ENCODE assay signal across 23 cellular contexts in genomic region chr7:121267612-121268011, GRCh38.
"Had no signal": no experiment of that assay in that cellular context is flagged by ENCODE, and none has a peak within 500 bp of the region (broad histone marks: within the 10 kb centered on the region; RNA-seq: fewer than 3 reads in every experiment).

No MANE protein-coding gene starts in this region.

- H3K9me3 Mint-ChIP-seq: activated CD4-positive, alpha-beta memory T cell treated with anti-CD3 and anti-CD28 coated beads for 36 hours; activated CD4-positive, alpha-beta T cell treated with anti-CD3 and anti-CD28 coated beads, Interleukin-2, amount 10 ng/mL, durations not matched to agents 7 days and 5 days; activated naive CD4-positive, alpha-beta T cell treated with anti-CD3 and anti-CD28 coated beads for 36 hours; activated T-helper 17 cell treated with anti-CD3 and anti-CD28 coated beads, Interleukin-2, amount 50 U/mL, for 72 hours had no signal

- H3K27ac ChIP-seq: brain microvascular endothelial cell, SJCRH30, VCaP had no signal

- H3K36me3 ChIP-seq: brain microvascular endothelial cell, SJCRH30 had no signal

- H3K9me3 ChIP-seq: SJCRH30, SK-N-SH had no signal

- ATAC-seq: activated T-helper 17 cell treated with anti-CD3 and anti-CD28 coated beads, Interleukin-2, amount 50 U/mL, for 72 hours had no signal

- H3K4me3 ChIP-seq: SJCRH30 had no signal

- H3K4me1 Mint-ChIP-seq: activated CD4-positive, alpha-beta T cell treated with anti-CD3 and anti-CD28 coated beads, Interleukin-2, amount 10 ng/mL, durations not matched to agents 7 days and 5 days; activated T-helper 17 cell treated with anti-CD3 and anti-CD28 coated beads, Interleukin-2, amount 50 U/mL, for 72 hours had no signal

- DNase-seq: activated CD4-positive, alpha-beta memory T cell treated with anti-CD3 and anti-CD28 coated beads for 36 hours; activated CD4-positive, alpha-beta T cell treated with anti-CD3 and anti-CD28 coated beads, Interleukin-2, amount 10 ng/mL, durations not matched to agents 7 days and 5 days; activated CD4-positive, CD25-positive, alpha-beta regulatory T cell; activated CD8-positive, alpha-beta memory T cell treated with anti-CD3 and anti-CD28 coated beads for 24 hours; activated gamma-delta T cell; activated naive CD4-positive, alpha-beta T cell treated with anti-CD3 and anti-CD28 coated beads for 36 hours; activated T-cell treated with anti-CD3 and anti-CD28 coated beads, Interleukin-2, amount 50 U/mL, for 48 hours; brain microvascular endothelial cell; MM.1S; NCI-H1105; NCI-H146; NCI-H187 treated with DMSO at 0.1 percent for 48 hours; NCI-H2081 treated with DMSO at 0.1 percent for 48 hours; NCI-H2171; NCI-H2227 treated with DMSO at 0.1 percent for 48 hours; NCI-H526; NCI-H82; SJCRH30; SK-N-SH; T-helper 1 cell had no signal

- H3K27me3 ChIP-seq: brain microvascular endothelial cell, SJCRH30 had no signal

- H3K4me1 ChIP-seq: SJCRH30 had no signal

- H3K4me3 Mint-ChIP-seq: activated CD4-positive, alpha-beta memory T cell treated with anti-CD3 and anti-CD28 coated beads for 36 hours; activated CD4-positive, alpha-beta T cell treated with anti-CD3 and anti-CD28 coated beads, Interleukin-2, amount 10 ng/mL, durations not matched to agents 7 days and 5 days; activated naive CD4-positive, alpha-beta T cell treated with anti-CD3 and anti-CD28 coated beads for 36 hours; activated naive CD8-positive, alpha-beta T cell; activated T-helper 17 cell treated with anti-CD3 and anti-CD28 coated beads, Interleukin-2, amount 50 U/mL, for 72 hours had no signal

- H3K36me3 Mint-ChIP-seq: activated CD4-positive, alpha-beta memory T cell treated with anti-CD3 and anti-CD28 coated beads for 36 hours; activated naive CD8-positive, alpha-beta T cell had no signal

- H3K27ac Mint-ChIP-seq: activated CD4-positive, alpha-beta memory T cell treated with anti-CD3 and anti-CD28 coated beads for 36 hours; activated CD4-positive, alpha-beta T cell treated with anti-CD3 and anti-CD28 coated beads, Interleukin-2, amount 10 ng/mL, durations not matched to agents 7 days and 5 days; activated naive CD4-positive, alpha-beta T cell treated with anti-CD3 and anti-CD28 coated beads for 36 hours; activated naive CD8-positive, alpha-beta T cell; activated T-helper 17 cell treated with anti-CD3 and anti-CD28 coated beads, Interleukin-2, amount 50 U/mL, for 72 hours had no signal
